Comparison of ENCODE assay signal across 10 cellular contexts in genomic region chr9:4837768-4838546, GRCh38. TPM values are rescaled to one million over a fixed set of nuclear protein-coding genes. Genes with fewer than 3 reads are reported as not detected.
DNase-seq lines count a peak whose midpoint lies in the region; ATAC-seq and TF ChIP-seq lines count a peak whose summit lies in the region.
"Had no signal": no experiment of that assay in that cellular context is flagged by ENCODE, and none has a peak within 500 bp of the region (broad histone marks: within the 10 kb centered on the region; RNA-seq: fewer than 3 reads in every experiment).

No MANE protein-coding gene starts in this region.

- ATAC-seq in gastrocnemius medialis = peak in 1 of 2 donors; percentile 12
- ATAC-seq in left colon = no peak

- H3K4me3 ChIP-seq in gastrocnemius medialis (no peak overlapping the region), Peyer's patch (no peak overlapping the region)

- TF ChIP-seq POLR2A in gastrocnemius medialis (IDR thresholded peaks at IDR 0.05) = no peak
- TF ChIP-seq POLR2A in Peyer's patch (IDR thresholded peaks at IDR 0.05) = no peak

- H3K4me1 ChIP-seq in gastrocnemius medialis = peaks cover 26 to 39% of the 10 kb centered on the region in 2 donors
- no peaks in the 10 kb centered on the region for H3K4me1 ChIP-seq in Peyer's patch

- DNase-seq in Daoy (ENCODE audit: low read depth) (peak; percentile 87), M059J (ENCODE audit: low read depth) (peak; percentile 96), epidermal melanocyte (ENCODE audit: insufficient read length, low spot score) (peak; percentile 23), gastrocnemius medialis (peak in 1 of 2 donors; percentile 20), NCI-H774 (lab: John Stamatoyannopoulos, UW) (no peak), posterior vena cava (ENCODE audit: low spot score) (no peak), left colon (no peak), Peyer's patch (no peak)
- DNase-seq: NCI-H1092 treated with DMSO at 0.1 percent for 48 hours; stimulated activated CD4-positive, alpha-beta T cell treated with anti-CD3 and anti-CD28 coated beads, Interleukin-2, amount 100 ng/mL, for 24 hours had no signal

- H3K9me3 ChIP-seq in gastrocnemius medialis (no peaks in the 10 kb centered on the region), Peyer's patch (no peaks in the 10 kb centered on the region)

- TF ChIP-seq CTCF in gastrocnemius medialis (IDR thresholded peaks at IDR 0.05 in 4 of 5, conservative IDR thresholded peaks at IDR 0.05 in 1 of 5) (no peak), Peyer's patch (IDR thresholded peaks at IDR 0.05) (no peak)

- H3K27me3 ChIP-seq in gastrocnemius medialis = no peaks in the 10 kb centered on the region
- H3K27me3 ChIP-seq in Peyer's patch = no peaks in the 10 kb centered on the region

- H3K36me3 ChIP-seq in gastrocnemius medialis (peaks cover 0 to 37% of the 10 kb centered on the region in 2 donors), Peyer's patch (peaks cover 0 to 7% (median 0%) of the 10 kb centered on the region in 3 donors)

- in situ Hi-C loops in gastrocnemius medialis (cut with MboI; ENCODE audit: low sequenced_read_pairs in 4 of 4) = no loop called here

- H3K27ac ChIP-seq in gastrocnemius medialis (peak overlapping the region; percentile 12 to 72 (median 36)), Peyer's patch (peak overlapping the region in 1 of 4 donors; percentile 25)

- intact Hi-C loops in gastrocnemius medialis (cut with DNase I; ENCODE audit: low total_unique reads) = no loop called here
- intact Hi-C loops in posterior vena cava (cut with DNase I) = loop anchor here in 1 of 2 donors (5.0 kb wide), 1 partner anchor 36 kb away; no protein-coding TSS in a partner anchor
- intact Hi-C loops in left colon (cut with DNase I, micrococcal nuclease) = no loop called here

RNA-seq across cellular contexts. Expression of gene RCL1, which starts 45.2 kb away (rescaled TPM):
- total RNA-seq in Daoy (2014; rRNA removed; shearing (Covaris generic)) = 36.2 and 40.2 TPM in 2 replicates
- 14.7 and 15.4 TPM in 2 replicates for total RNA-seq in M059J (2014; rRNA removed; shearing (Covaris generic))
- total RNA-seq in gastrocnemius medialis (10 to 100 TPM; 18.8 to 62.4 (median 26.2) TPM), posterior vena cava (10 to 100 TPM; 22.1 to 24.7 TPM), left colon (10 to 100 TPM in 1 of 2 donors, 1 to 10 TPM in 1; 9.3 to 10.6 TPM), Peyer's patch (10 to 100 TPM in 3 of 4 donors, 1 to 10 TPM in 1; 7.4 to 28.1 (median 19.5) TPM)

Comparison
In these comparisons a context has a peak if more than half of its experiments do, and no peak if none do; other contexts are left out.
1. DNase-seq: peak in Daoy (single experiment), M059J (single experiment) and epidermal melanocyte (single experiment); none in NCI-H774 (single experiment), posterior vena cava (single experiment), left colon (0 of 2) and Peyer's patch (0 of 3).